ENCODE assay signal across 23 cellular contexts in genomic region chr4:41069268-41069667, GRCh38.
DNase-seq lines count a peak whose midpoint lies in the region; ATAC-seq, FAIRE-seq and TF ChIP-seq lines count a peak whose summit lies in the region.
"Had no signal": no experiment of that assay in that cellular context is flagged by ENCODE, and none has a peak within 500 bp of the region (broad histone marks: within the 10 kb centered on the region; RNA-seq: fewer than 3 reads in every experiment).

No MANE protein-coding gene starts in this region.

- no peak overlapping the region for H3K4me3 Mint-ChIP-seq in WTC11
- H3K4me3 Mint-ChIP-seq: activated naive CD4-positive, alpha-beta T cell treated with anti-CD3 and anti-CD28 coated beads, Interleukin-2, amount 10 ng/mL, durations not matched to agents 7 days and 5 days; CD8-positive, alpha-beta memory T cell; dendritic cell treated with granulocyte-macrophage colony-stimulating factor and Interleukin-4, amounts not matched to agents 40 ng/mL and 50 ng/mL, for 4 days; HFFc6; memory B cell; neural crest cell; stimulated activated naive CD8-positive, alpha-beta T cell treated with anti-CD3 and anti-CD28 coated beads, Interleukin-15, amount 100 ng/mL, for 72 hours had no signal

- no peak overlapping the region for H3K27ac Mint-ChIP-seq in WTC11
- H3K27ac Mint-ChIP-seq: activated naive CD4-positive, alpha-beta T cell treated with anti-CD3 and anti-CD28 coated beads, Interleukin-2, amount 10 ng/mL, durations not matched to agents 7 days and 5 days; CD8-positive, alpha-beta memory T cell; dendritic cell treated with granulocyte-macrophage colony-stimulating factor and Interleukin-4, amounts not matched to agents 40 ng/mL and 50 ng/mL, for 4 days; HFFc6; memory B cell; stimulated activated naive CD8-positive, alpha-beta T cell treated with anti-CD3 and anti-CD28 coated beads, Interleukin-15, amount 100 ng/mL, for 72 hours had no signal

- no peak for TF ChIP-seq EP300 in GM12878 (IDR thresholded peaks at IDR 0.05; ENCODE audit: borderline replicate concordance in 1 of 2, control insufficient read depth in 1 of 2, low read depth in 2 of 2, low read length in 2 of 2)

- H3K4me1 ChIP-seq in GM12878 (ENCODE audit: control insufficient read depth, insufficient read depth, low read length) (peaks cover 12% of the 10 kb centered on the region), left lung (peaks cover 18 to 26% of the 10 kb centered on the region in 2 donors), small intestine (ENCODE audit: control insufficient read depth in 2 of 2, insufficient read depth in 1 of 2, low read depth in 1 of 2, low read length in 1 of 2) (no peaks in the 10 kb centered on the region)

- no peak for TF ChIP-seq RAD21 in GM12878 (IDR thresholded peaks at IDR 0.05; ENCODE audit: insufficient read depth, low read depth, low read length)

- H3K9me3 Mint-ChIP-seq in WTC11: no peaks in the 10 kb centered on the region
- H3K9me3 Mint-ChIP-seq: activated naive CD4-positive, alpha-beta T cell treated with anti-CD3 and anti-CD28 coated beads, Interleukin-2, amount 10 ng/mL, durations not matched to agents 7 days and 5 days; dendritic cell treated with granulocyte-macrophage colony-stimulating factor and Interleukin-4, amounts not matched to agents 40 ng/mL and 50 ng/mL, for 4 days; HFFc6; memory B cell; neural crest cell; stimulated activated naive CD8-positive, alpha-beta T cell treated with anti-CD3 and anti-CD28 coated beads, Interleukin-15, amount 100 ng/mL, for 72 hours had no signal

- BruUV-seq in GM12878 (replicated peaks; lab: Mats Ljungman, UMichigan): no TSS peak

- H3K27me3 Mint-ChIP-seq in WTC11 (ENCODE audit: low read depth): no peaks in the 10 kb centered on the region
- H3K27me3 Mint-ChIP-seq: dendritic cell treated with granulocyte-macrophage colony-stimulating factor and Interleukin-4, amounts not matched to agents 40 ng/mL and 50 ng/mL, for 4 days; stimulated activated naive CD8-positive, alpha-beta T cell treated with anti-CD3 and anti-CD28 coated beads, Interleukin-15, amount 100 ng/mL, for 72 hours had no signal

- SMC1A ChIA-PET in GM12878 (lab: Charles Lee; ENCODE audit: uncharacterized antibody, unreplicated experiment): interaction anchor here (1.0 kb wide), 1 partner anchor 136 kb away, joined by 4 read pairs; no protein-coding TSS in a partner anchor

- peaks cover 37% of the 10 kb centered on the region for H3K4me1 Mint-ChIP-seq in WTC11
- H3K4me1 Mint-ChIP-seq: activated naive CD4-positive, alpha-beta T cell treated with anti-CD3 and anti-CD28 coated beads, Interleukin-2, amount 10 ng/mL, durations not matched to agents 7 days and 5 days; CD8-positive, alpha-beta memory T cell; memory B cell; stimulated activated naive CD8-positive, alpha-beta T cell treated with anti-CD3 and anti-CD28 coated beads, Interleukin-15, amount 100 ng/mL, for 72 hours had no signal

- POLR2A ChIA-PET in GM12878 (lab: Charles Lee): no interaction called here
- POLR2A ChIA-PET in WTC11 (lab: Charles Lee): interaction anchor here (0.7 kb wide), 1 partner anchor 23 kb away, joined by 6 read pairs; no protein-coding TSS in a partner anchor

- TF ChIP-seq POLR2A in GM12878 (IDR thresholded peaks at IDR 0.05; ENCODE audit: low read depth, low read length): no peak

- no peaks in the 10 kb centered on the region for H4K20me1 ChIP-seq in GM12878 (ENCODE audit: control insufficient read depth, insufficient read depth)

- WGBS in GM12878 (ENCODE audit: insufficient coverage, insufficient replicate concordance, low lambda C conversion rate, missing lambda C conversion rate): 79% methylated on average over 5 of the region's 5 CpGs
- WGBS in small intestine, 3 donors: 66 to 68% (median 66%) methylated on average over 5 of the region's 5 CpGs

- peaks cover 5% of the 10 kb centered on the region for H3K79me2 ChIP-seq in GM12878 (ENCODE audit: control insufficient read depth, insufficient read depth, low read length)

- no peak overlapping the region for H3K4me2 ChIP-seq in GM12878 (ENCODE audit: control insufficient read depth, insufficient read depth)

- no peak overlapping the region for H3K9ac ChIP-seq in GM12878 (ENCODE audit: control insufficient read depth, insufficient read depth, low read length)

- in situ Hi-C loops in GM12878 (cut with MboI): no loop called here

- H3K36me3 Mint-ChIP-seq in WTC11: no peaks in the 10 kb centered on the region
- H3K36me3 Mint-ChIP-seq: activated naive CD4-positive, alpha-beta T cell treated with anti-CD3 and anti-CD28 coated beads, Interleukin-2, amount 10 ng/mL, durations not matched to agents 7 days and 5 days; CD8-positive, alpha-beta memory T cell; memory B cell had no signal

- TF ChIP-seq CTCF in GM12878 (IDR thresholded peaks at IDR 0.05 in 2 of 3, conservative IDR thresholded peaks at IDR 0.05 in 1 of 3; ENCODE audit: control insufficient read depth in 2 of 3, extremely low read depth in 1 of 3, insufficient read depth in 1 of 3, low read depth in 3 of 3, low read length in 3 of 3): no peak
- TF ChIP-seq CTCF in left lung (IDR thresholded peaks at IDR 0.05): no peak
- no peak for TF ChIP-seq CTCF in WTC11 (IDR thresholded peaks at IDR 0.05)

- no peaks in the 10 kb centered on the region; the same call in 2 of the 3 replicates for H3K9me3 ChIP-seq in GM12878 (replicated peaks; ENCODE audit: control insufficient read depth, insufficient read depth, low read length)
- H3K9me3 ChIP-seq in left lung: no peaks in the 10 kb centered on the region
- no peaks in the 10 kb centered on the region for H3K9me3 ChIP-seq in small intestine (ENCODE audit: control insufficient read depth, low read depth)

- DNase-seq in NCI-H748 (lab: John Stamatoyannopoulos, UW; ENCODE audit: unreplicated experiment) (peak; percentile 28), NCI-H748 treated with DMSO at 0.1 percent for 48 hours (lab: John Stamatoyannopoulos, UW) (no peak), GM12878 (ENCODE audit: low read depth, low spot score) (no peak), left lung (no peak), GM19239 (ENCODE audit: insufficient read length, low spot score) (no peak), WTC11 (ENCODE audit: low spot score) (no peak), DMS114 treated with DMSO at 0.1 percent for 48 hours (lab: John Stamatoyannopoulos, UW; ENCODE audit: unreplicated experiment) (no peak), small intestine (no peak)
- DNase-seq: activated CD4-positive, alpha-beta T cell treated with anti-CD3 and anti-CD28 coated beads, Interleukin-2, amount 50 U/mL, for 4 hours; activated naive CD4-positive, alpha-beta T cell treated with anti-CD3 and anti-CD28 coated beads, Interleukin-2, amount 10 ng/mL, durations not matched to agents 7 days and 5 days; activated T-cell treated with anti-CD3 and anti-CD28 coated beads for 4 hours; brain microvascular endothelial cell; CD8-positive, alpha-beta memory T cell; erythroblast; head of caudate nucleus; HFFc6; NK-92 treated with Interleukin-12 subunit alpha and Interleukin-12 subunit beta, amount 100 ng/mL, for 24 hours; stimulated activated naive CD8-positive, alpha-beta T cell treated with anti-CD3 and anti-CD28 coated beads, Interleukin-15, amount 100 ng/mL, for 72 hours had no signal

- H3K27me3 ChIP-seq in GM12878 (replicated peaks in 1 of 2; ENCODE audit: control insufficient read depth in 2 of 2, insufficient read depth in 2 of 2, low read length in 1 of 2) (no peaks in the 10 kb centered on the region), left lung (no peaks in the 10 kb centered on the region), small intestine (ENCODE audit: control insufficient read depth in 2 of 2, insufficient read depth in 2 of 2, low read length in 2 of 2) (no peaks in the 10 kb centered on the region)
- H3K27me3 ChIP-seq: brain microvascular endothelial cell had no signal

- H2AFZ ChIP-seq in GM12878 (ENCODE audit: control insufficient read depth, low read depth, low read length): peak overlapping the region; percentile 5; the same call in 1 of the 2 replicates

- CTCF ChIA-PET in GM12878 (lab: Yijun Ruan, JAX) (interaction anchor here (1.0 to 2.0 kb wide), 3 partner anchors 11 to 145 kb away, joined by 3 to 9 read pairs (median 3); partner anchors contain the start of gene APBB2), WTC11 (lab: Charles Lee) (no interaction called here)

- FAIRE-seq in GM12878 (lab: Jason Lieb, UNC) (no peak), GM19239 (lab: Jason Lieb, UNC) (no peak), small intestine (lab: Jason Lieb, UNC) (no peak)
- FAIRE-seq: urothelium cell line had no signal

- RAD21 ChIA-PET in GM12878 (lab: Charles Lee; ENCODE audit: unreplicated experiment): interaction anchor here (3.7 kb wide), 1 partner anchor 143 kb away, joined by 12 read pairs; no protein-coding TSS in a partner anchor

- H3K27ac ChIP-seq in GM12878 (ENCODE audit: control insufficient read depth, insufficient read depth) (no peak overlapping the region), left lung (no peak overlapping the region), small intestine (ENCODE audit: low read depth in 1 of 2, low read length in 1 of 2) (no peak overlapping the region)
- H3K27ac ChIP-seq: brain microvascular endothelial cell, RWPE1 had no signal

- H3K4me3 ChIP-seq in GM12878: no peak overlapping the region
- H3K4me3 ChIP-seq in left lung: no peak overlapping the region
- no peak overlapping the region for H3K4me3 ChIP-seq in small intestine (ENCODE audit: low read depth in 1 of 2, low read length in 2 of 2)

- intact Hi-C loops in GM12878 (cut with micrococcal nuclease; ENCODE audit: unreplicated experiment) (no loop called here), left lung (cut with DNase I) (no loop called here)

- ATAC-seq in GM12878 (no peak), left lung (peak; percentile 5), WTC11 (no peak)
- ATAC-seq: stimulated activated naive CD8-positive, alpha-beta T cell treated with anti-CD3 and anti-CD28 coated beads, Interleukin-15, amount 100 ng/mL, for 72 hours had no signal

- H3K36me3 ChIP-seq in GM12878 (ENCODE audit: control insufficient read depth in 2 of 2, insufficient read depth in 2 of 2, low read length in 1 of 2) (no peaks in the 10 kb centered on the region), left lung (no peaks in the 10 kb centered on the region), small intestine (ENCODE audit: control insufficient read depth in 2 of 2, insufficient read depth in 2 of 2, low read length in 2 of 2) (no peaks in the 10 kb centered on the region)

TF ChIP-seq in GM12878, 131 proteins besides CTCF, POLR2A, EP300 and RAD21 (continues in another document):
- TF ChIP-seq PAX8 (IDR thresholded peaks at IDR 0.05) (no peak), ATF7 (IDR thresholded peaks at IDR 0.05; ENCODE audit: low read depth) (no peak), NFIC (IDR thresholded peaks at IDR 0.05; ENCODE audit: low read depth, low read length) (no peak), BACH1 (IDR thresholded peaks at IDR 0.05; ENCODE audit: borderline replicate concordance) (no peak)
